ENCODE assay signal across 28 cellular contexts in the genomic region with DNA sequence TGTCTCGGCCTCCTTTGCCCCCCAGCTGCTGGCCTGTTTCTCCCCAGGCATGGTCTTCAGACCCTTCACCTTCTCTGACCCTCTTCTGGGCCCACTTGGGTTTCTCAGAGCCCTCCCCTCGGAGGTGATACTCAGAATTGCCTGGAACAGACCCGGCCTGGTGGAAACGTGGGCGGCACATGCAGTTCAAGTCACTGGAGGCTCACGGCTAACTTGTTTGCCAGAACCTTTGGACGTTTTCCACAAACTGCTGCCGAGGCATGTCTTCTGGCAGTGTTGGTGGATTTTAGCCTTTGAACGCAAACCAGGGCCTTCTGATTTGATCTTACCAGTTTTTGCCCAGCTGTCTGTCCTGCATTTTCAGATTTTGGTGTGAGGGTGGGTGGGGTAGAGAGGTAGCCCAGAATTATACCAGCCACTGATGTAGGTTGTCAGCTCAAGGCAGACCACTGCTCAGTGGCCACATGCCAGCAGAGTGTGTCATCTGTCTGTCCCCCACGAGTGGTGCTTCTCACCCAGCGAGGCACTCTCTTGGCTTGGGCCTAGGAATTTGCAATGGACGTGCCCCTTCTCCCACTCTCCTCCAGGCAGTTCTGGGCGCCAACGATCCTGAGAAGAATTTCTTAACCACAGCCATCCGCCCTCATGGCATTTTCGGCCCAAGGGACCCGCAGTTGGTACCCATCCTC.
"Had no signal": no experiment of that assay in that cellular context is flagged by ENCODE, and none has a peak within 500 bp of the region (broad histone marks: within the 10 kb centered on the region; RNA-seq: fewer than 3 reads in every experiment).

No MANE protein-coding gene starts in this region.

- H3K27ac Mint-ChIP-seq: activated CD4-positive, alpha-beta memory T cell treated with anti-CD3 and anti-CD28 coated beads, Interleukin-2, amount 10 ng/mL, durations not matched to agents 7 days and 5 days; activated CD4-positive, alpha-beta T cell treated with anti-CD3 and anti-CD28 coated beads, Interleukin-2, amount 10 ng/mL, durations not matched to agents 24 days and 14 days; activated naive CD8-positive, alpha-beta T cell treated with anti-CD3 and anti-CD28 coated beads, Interleukin-2, amount 50 U/mL, for 24 hours; activated T-cell treated with anti-CD3 and anti-CD28 coated beads, Interleukin-2, amount 50 U/mL, for 72 hours; immature natural killer cell; mesothelial cell of epicardium; natural killer cell had no signal

- H3K36me3 ChIP-seq: colonic mucosa had no signal

- H3K9ac ChIP-seq: SK-N-SH had no signal

- H3K9me3 ChIP-seq: colonic mucosa, left lung, psoas muscle, right lobe of liver, SK-N-SH, thyroid gland, upper lobe of right lung had no signal

- H3K4me2 ChIP-seq: hepatocyte, SK-N-SH had no signal

- H3K36me3 Mint-ChIP-seq: natural killer cell had no signal

- H3K27ac ChIP-seq: colonic mucosa, hepatocyte, left lung, psoas muscle, right lobe of liver, thyroid gland, upper lobe of right lung, VCaP had no signal

- DNase-seq: activated CD4-positive, alpha-beta memory T cell treated with anti-CD3 and anti-CD28 coated beads, Interleukin-2, amount 10 ng/mL, durations not matched to agents 7 days and 5 days; activated CD4-positive, alpha-beta T cell treated with anti-CD3 and anti-CD28 coated beads, Interleukin-2, amount 10 ng/mL, durations not matched to agents 24 days and 14 days; activated effector memory CD4-positive, alpha-beta T cell treated with Interleukin-2 at 50 U/mL for 16 hours; activated naive CD4-positive, alpha-beta T cell treated with anti-CD3 and anti-CD28 coated beads, Interleukin-2, amount 50 U/mL, for 16 hours; activated naive CD8-positive, alpha-beta T cell treated with anti-CD3 and anti-CD28 coated beads, Interleukin-2, amount 50 U/mL, for 24 hours; activated T-cell treated with anti-CD3 and anti-CD28 coated beads, Interleukin-2, amount 50 U/mL, for 72 hours; anterior cingulate cortex; colonic mucosa; dorsolateral prefrontal cortex; glutamatergic neuron; immature natural killer cell; left lung; natural killer cell; right lobe of liver; SK-N-SH; stimulated activated CD4-positive, alpha-beta T cell treated with anti-CD3 and anti-CD28 coated beads, Interleukin-2, amount 100 ng/mL, for 48 hours; stimulated activated CD8-positive, alpha-beta memory T cell treated with anti-CD3 and anti-CD28 coated beads, Interleukin-4, amount 100 ng/mL, for 48 hours; stimulated activated naive CD4-positive, alpha-beta T cell; T-helper 2 cell; thyroid gland; upper lobe of right lung had no signal

- H3K4me1 Mint-ChIP-seq: activated CD4-positive, alpha-beta memory T cell treated with anti-CD3 and anti-CD28 coated beads, Interleukin-2, amount 10 ng/mL, durations not matched to agents 7 days and 5 days; activated CD4-positive, alpha-beta T cell treated with anti-CD3 and anti-CD28 coated beads, Interleukin-2, amount 10 ng/mL, durations not matched to agents 24 days and 14 days; activated naive CD8-positive, alpha-beta T cell treated with anti-CD3 and anti-CD28 coated beads, Interleukin-2, amount 50 U/mL, for 24 hours; immature natural killer cell; mesothelial cell of epicardium; natural killer cell had no signal

- H3K79me2 ChIP-seq: hepatocyte had no signal

- H3K27me3 ChIP-seq: colonic mucosa, hepatocyte, left lung, right lobe of liver, thyroid gland, upper lobe of right lung had no signal

- H2AFZ ChIP-seq: hepatocyte had no signal

- H3K27me3 Mint-ChIP-seq: activated CD4-positive, alpha-beta memory T cell treated with anti-CD3 and anti-CD28 coated beads, Interleukin-2, amount 10 ng/mL, durations not matched to agents 7 days and 5 days; activated CD4-positive, alpha-beta T cell treated with anti-CD3 and anti-CD28 coated beads, Interleukin-2, amount 10 ng/mL, durations not matched to agents 24 days and 14 days; activated naive CD8-positive, alpha-beta T cell treated with anti-CD3 and anti-CD28 coated beads, Interleukin-2, amount 50 U/mL, for 24 hours had no signal

- H3K4me3 Mint-ChIP-seq: activated CD4-positive, alpha-beta memory T cell treated with anti-CD3 and anti-CD28 coated beads, Interleukin-2, amount 10 ng/mL, durations not matched to agents 7 days and 5 days; activated CD4-positive, alpha-beta T cell treated with anti-CD3 and anti-CD28 coated beads, Interleukin-2, amount 10 ng/mL, durations not matched to agents 24 days and 14 days; activated naive CD8-positive, alpha-beta T cell treated with anti-CD3 and anti-CD28 coated beads, Interleukin-2, amount 50 U/mL, for 24 hours; activated T-cell treated with anti-CD3 and anti-CD28 coated beads, Interleukin-2, amount 50 U/mL, for 72 hours; immature natural killer cell; mesothelial cell of epicardium; natural killer cell had no signal

- H3K9me3 Mint-ChIP-seq: activated CD4-positive, alpha-beta memory T cell treated with anti-CD3 and anti-CD28 coated beads, Interleukin-2, amount 10 ng/mL, durations not matched to agents 7 days and 5 days; activated CD4-positive, alpha-beta T cell treated with anti-CD3 and anti-CD28 coated beads, Interleukin-2, amount 10 ng/mL, durations not matched to agents 24 days and 14 days; activated naive CD8-positive, alpha-beta T cell treated with anti-CD3 and anti-CD28 coated beads, Interleukin-2, amount 50 U/mL, for 24 hours; activated T-cell treated with anti-CD3 and anti-CD28 coated beads, Interleukin-2, amount 50 U/mL, for 72 hours; immature natural killer cell; natural killer cell had no signal

- ATAC-seq: activated CD4-positive, CD25-positive, alpha-beta regulatory T cell treated with anti-CD3 and anti-CD28 coated beads, Interleukin-2, amount 50 U/mL, for 24 hours; activated naive CD8-positive, alpha-beta T cell treated with anti-CD3 and anti-CD28 coated beads, Interleukin-2, amount 50 U/mL, for 24 hours; activated T-cell treated with anti-CD3 and anti-CD28 coated beads, Interleukin-2, amount 50 U/mL, for 72 hours; left lung; natural killer cell; psoas muscle; upper lobe of right lung had no signal

- FAIRE-seq: frontal cortex had no signal

- H3K4me1 ChIP-seq: colonic mucosa, left lung, psoas muscle, right lobe of liver, thyroid gland, upper lobe of right lung had no signal

- H3K4me3 ChIP-seq: colonic mucosa, dorsolateral prefrontal cortex, hepatocyte, left lung, lung, psoas muscle, right lobe of liver, thyroid gland, upper lobe of right lung had no signal
